Comparison of ENCODE assay signal across 17 cellular contexts in genomic region chr18:56389190-56389589, GRCh38.
DNase-seq lines count a peak whose midpoint lies in the region; ATAC-seq and TF ChIP-seq lines count a peak whose summit lies in the region.
"Had no signal": no experiment of that assay in that cellular context is flagged by ENCODE, and none has a peak within 500 bp of the region (broad histone marks: within the 10 kb centered on the region; RNA-seq: fewer than 3 reads in every experiment).

No MANE protein-coding gene starts in this region.

- H3K9me2 ChIP-seq in GM23248 (ENCODE audit: insufficient read depth) = no peaks in the 10 kb centered on the region

- H3K4me2 ChIP-seq in GM23248 (ENCODE audit: unreplicated experiment) (no peak overlapping the region), fibroblast of lung (ENCODE audit: extremely low read depth, insufficient read depth, low read length) (no peak overlapping the region)
- H3K4me2 ChIP-seq: BLaER1 had no signal

- no peak overlapping the region for H2AFZ ChIP-seq in GM23248
- H2AFZ ChIP-seq in fibroblast of lung (ENCODE audit: low read length) = peak overlapping the region; percentile 31

- H3K36me3 Mint-ChIP-seq in osteocyte (ENCODE audit: unreplicated experiment) (no peaks in the 10 kb centered on the region), T-helper 17 cell (ENCODE audit: low read depth) (no peaks in the 10 kb centered on the region)
- H3K36me3 Mint-ChIP-seq: CD8-positive, alpha-beta T cell had no signal

- in situ Hi-C loops in GM23248 (cut with MboI) = no loop called here

- H3K27me3 ChIP-seq in GM23248 (replicated peaks; ENCODE audit: insufficient read depth) (no peaks in the 10 kb centered on the region), fibroblast of lung (ENCODE audit: control insufficient read depth, insufficient read depth, low read length) (no peaks in the 10 kb centered on the region)
- H3K27me3 ChIP-seq: BLaER1, SJSA1 had no signal

- no peaks in the 10 kb centered on the region for H3K79me2 ChIP-seq in GM23248 (ENCODE audit: insufficient read depth)
- H3K79me2 ChIP-seq in fibroblast of lung (ENCODE audit: control insufficient read depth, insufficient read depth, low read length) = no peaks in the 10 kb centered on the region

- DNase-seq in GM23248 (peak; percentile 34), RPMI7951 (ENCODE audit: low read depth) (peak; percentile 14), fibroblast of lung (ENCODE audit: low read depth in 2 of 2) (peak in 1 of 2 donors; percentile 22), osteocyte (ENCODE audit: extremely low spot score, unreplicated experiment) (no peak), NCI-H1930 (lab: John Stamatoyannopoulos, UW) (no peak), occipital lobe (lab: John Stamatoyannopoulos, UW) (no peak), NCI-H69 (lab: John Stamatoyannopoulos, UW) (no peak), T-helper 17 cell (no peak)
- DNase-seq: CD8-positive, alpha-beta T cell; H9; NCI-H1105; NCI-H187; NCI-H345; NCI-H526 treated with DMSO at 0.1 percent for 48 hours; PC-3 had no signal

- H3K27me3 Mint-ChIP-seq in osteocyte (ENCODE audit: unreplicated experiment) (no peaks in the 10 kb centered on the region), T-helper 17 cell (no peaks in the 10 kb centered on the region)

- H4K20me1 ChIP-seq in GM23248 (ENCODE audit: insufficient read depth) = no peaks in the 10 kb centered on the region
- H4K20me1 ChIP-seq in fibroblast of lung (ENCODE audit: control insufficient read depth, extremely low read depth, insufficient read depth, low read length) = no peaks in the 10 kb centered on the region
- H4K20me1 ChIP-seq: BLaER1 had no signal

- H3K9me3 ChIP-seq in GM23248 (ENCODE audit: low read depth) (no peaks in the 10 kb centered on the region), fibroblast of lung (ENCODE audit: control insufficient read depth, insufficient read depth, low read depth, low read length) (no peaks in the 10 kb centered on the region), T-helper 17 cell (ENCODE audit: control insufficient read depth, low read length, poor library complexity, severe bottlenecking) (no peaks in the 10 kb centered on the region)
- H3K9me3 ChIP-seq: BLaER1, SJSA1 had no signal

- 57 to 64% methylated on average over 8 of the region's 8 CpGs for WGBS in GM23248 (ENCODE audit: low coverage in 1 of 2, low lambda C conversion rate in 2 of 2, missing lambda C conversion rate in 2 of 2), 2 experiments

- H3K27ac ChIP-seq in GM23248 (no peak overlapping the region), fibroblast of lung (ENCODE audit: insufficient read depth, low read length) (no peak overlapping the region)
- H3K27ac ChIP-seq: BLaER1, SJSA1 had no signal

- no peak overlapping the region for H3K4me3 ChIP-seq in GM23248
- no peak overlapping the region for H3K4me3 ChIP-seq in fibroblast of lung (replicated peaks in 1 of 4; ENCODE audit: control extremely low read depth in 1 of 4, insufficient read depth in 1 of 4, low read depth in 3 of 4, low read length in 4 of 4)
- H3K4me3 ChIP-seq: BLaER1, SJSA1 had no signal

- H3K4me1 Mint-ChIP-seq in osteocyte (ENCODE audit: unreplicated experiment) (no peaks in the 10 kb centered on the region), T-helper 17 cell (no peaks in the 10 kb centered on the region)

- no peak for ATAC-seq in T-helper 17 cell
- ATAC-seq: CD8-positive, alpha-beta T cell; PC-3 had no signal

- H3K27ac Mint-ChIP-seq in osteocyte (ENCODE audit: unreplicated experiment) (no peak overlapping the region), T-helper 17 cell (no peak overlapping the region)
- H3K27ac Mint-ChIP-seq: CD8-positive, alpha-beta T cell had no signal

- no peaks in the 10 kb centered on the region for H3K9me3 Mint-ChIP-seq in osteocyte (ENCODE audit: unreplicated experiment)
- H3K9me3 Mint-ChIP-seq: CD8-positive, alpha-beta T cell; H9 had no signal

- TF ChIP-seq CTCF in fibroblast of lung (conservative IDR thresholded peaks at IDR 0.05 in 1 of 2, IDR thresholded peaks at IDR 0.05 in 1 of 2; ENCODE audit: low read depth in 1 of 2, low read length in 2 of 2) = peak in 1 of 2 donors; percentile 14
- peak; percentile 18 for TF ChIP-seq CTCF in osteocyte (IDR thresholded peaks at IDR 0.05)

- H3K36me3 ChIP-seq in GM23248 (ENCODE audit: low read depth) (no peaks in the 10 kb centered on the region), fibroblast of lung (ENCODE audit: control insufficient read depth, insufficient read depth, low read length) (no peaks in the 10 kb centered on the region)
- H3K36me3 ChIP-seq: BLaER1, SJSA1 had no signal

- H3K9ac ChIP-seq in GM23248 (no peak overlapping the region), fibroblast of lung (ENCODE audit: insufficient read depth, low read length) (no peak overlapping the region)
- H3K9ac ChIP-seq: BLaER1 had no signal

- H3K4me1 ChIP-seq in GM23248 (ENCODE audit: insufficient read depth) (no peaks in the 10 kb centered on the region), fibroblast of lung (ENCODE audit: control insufficient read depth, extremely low read depth, insufficient read depth, low read length) (no peaks in the 10 kb centered on the region)
- H3K4me1 ChIP-seq: BLaER1, SJSA1 had no signal

- no peak overlapping the region for H3K4me3 Mint-ChIP-seq in osteocyte (ENCODE audit: unreplicated experiment)
- H3K4me3 Mint-ChIP-seq in T-helper 17 cell = no peak overlapping the region
- H3K4me3 Mint-ChIP-seq: CD8-positive, alpha-beta T cell; H9 had no signal

- no peaks in the 10 kb centered on the region for H3F3A ChIP-seq in GM23248 (ENCODE audit: insufficient read depth)

Comparison
In these comparisons a context has a peak if more than half of its experiments do, and no peak if none do; other contexts are left out.
1. DNase-seq: peak in GM23248 (single experiment) and RPMI7951 (single experiment); none in osteocyte (single experiment), NCI-H1930 (0 of 2), occipital lobe (single experiment), NCI-H69 (single experiment) and T-helper 17 cell (0 of 3).